In the genomic region with DNA sequence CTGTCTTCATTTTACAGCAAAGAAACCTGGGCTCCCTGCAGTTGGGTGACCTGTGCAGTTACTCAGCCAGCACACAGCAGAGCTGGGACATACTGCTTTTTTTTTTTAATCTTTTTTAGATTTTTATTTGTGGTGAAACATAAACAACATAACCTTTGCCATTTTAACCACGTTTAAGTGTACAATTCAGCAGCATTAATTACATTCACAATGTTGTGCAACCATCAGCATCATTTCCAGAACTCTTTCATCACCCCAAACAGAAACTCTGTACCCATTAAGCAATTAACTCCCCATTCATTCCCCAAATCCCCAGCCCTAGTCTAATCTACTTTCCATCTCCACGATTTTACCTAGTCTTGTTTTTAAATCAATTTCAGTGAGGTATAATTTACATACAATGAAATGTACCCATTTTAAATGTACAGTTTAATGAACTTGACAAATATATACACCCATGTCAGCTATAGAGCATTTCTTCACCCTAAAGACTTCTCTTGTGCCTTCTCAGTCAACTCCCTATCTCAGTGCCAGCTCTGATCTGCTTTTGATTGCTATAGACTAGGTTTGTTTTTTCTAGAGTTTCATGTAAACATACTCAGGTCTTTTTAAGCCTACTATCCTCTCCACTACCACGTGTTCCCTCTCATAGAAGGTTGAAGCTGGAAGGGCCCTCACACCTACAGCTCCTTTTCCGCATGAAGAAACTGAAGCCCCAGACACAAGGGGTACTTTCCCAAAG, we compare ENCODE assay signal across 37 cellular contexts. TPM values are rescaled to one million over a fixed set of nuclear protein-coding genes. Genes with fewer than 3 reads are reported as not detected.
"Had no signal": no experiment of that assay in that cellular context is flagged by ENCODE, and none has a peak within 500 bp of the region (broad histone marks: within the 10 kb centered on the region; RNA-seq: fewer than 3 reads in every experiment).

No MANE protein-coding gene starts in this region.

- H3K4me3 ChIP-seq: left ventricle myocardium inferior, ovary, sigmoid colon, uterus had no signal

- H3K36me3 ChIP-seq: brain microvascular endothelial cell, left ventricle myocardium inferior, ovary, sigmoid colon, uterus, WERI-Rb-1 had no signal

- H3K27ac Mint-ChIP-seq: activated CD4-positive, alpha-beta memory T cell treated with anti-CD3 and anti-CD28 coated beads for 36 hours; activated naive CD4-positive, alpha-beta T cell treated with anti-CD3 and anti-CD28 coated beads, Interleukin-2, amount 10 ng/mL, durations not matched to agents 7 days and 5 days; activated naive CD8-positive, alpha-beta T cell treated with anti-CD3 and anti-CD28 coated beads, Interleukin-2, amount 10 ng/mL, durations not matched to agents 7 days and 5 days; endodermal cell; nephron; progenitor cell of endocrine pancreas; stimulated activated effector memory CD8-positive, alpha-beta T cell treated with anti-CD3 and anti-CD28 coated beads, Interleukin-12 subunit alpha, Interleukin-12 subunit beta, amount 100 ng/mL, for 72 hours; stimulated activated naive CD8-positive, alpha-beta T cell treated with anti-CD3 and anti-CD28 coated beads, Interleukin-15, Interleukin-2, amounts not matched to agents 100 ng/mL and 50 ng/mL, for 24 hours; type B pancreatic cell had no signal

- DNase-seq: activated CD4-positive, alpha-beta memory T cell treated with anti-CD3 and anti-CD28 coated beads for 36 hours; activated CD4-positive, alpha-beta T cell treated with anti-CD3 and anti-CD28 coated beads for 48 hours; activated CD8-positive, alpha-beta memory T cell treated with anti-CD3 and anti-CD28 coated beads, Interleukin-2, amount 50 U/mL, for 4 hours; activated gamma-delta T cell; activated naive CD4-positive, alpha-beta T cell treated with anti-CD3 and anti-CD28 coated beads, Interleukin-2, amount 10 ng/mL, durations not matched to agents 7 days and 5 days; activated naive CD8-positive, alpha-beta T cell treated with anti-CD3 and anti-CD28 coated beads, Interleukin-2, amount 10 ng/mL, durations not matched to agents 7 days and 5 days; activated T-cell treated with anti-CD3 and anti-CD28 coated beads, Interleukin-2, amount 50 U/mL, for 1 hour; amniotic stem cell; brain microvascular endothelial cell; caudate nucleus; cortex of kidney; endodermal cell; foreskin melanocyte; left ventricle myocardium inferior; ovary; retina; sigmoid colon; small intestine; stimulated activated CD4-positive, alpha-beta T cell treated with anti-CD3 and anti-CD28 coated beads, Interleukin-4, amount 100 ng/mL, for 24 hours; T-helper 9 cell; uterus; WERI-Rb-1 had no signal

- H3K9me3 ChIP-seq: left ventricle myocardium inferior, ovary, sigmoid colon, uterus had no signal

- H3K4me1 ChIP-seq: uterus had no signal

- FAIRE-seq: astrocyte, islet of Langerhans, small intestine had no signal

- H3K4me3 Mint-ChIP-seq: activated CD4-positive, alpha-beta memory T cell treated with anti-CD3 and anti-CD28 coated beads for 36 hours; activated naive CD4-positive, alpha-beta T cell treated with anti-CD3 and anti-CD28 coated beads, Interleukin-2, amount 10 ng/mL, durations not matched to agents 7 days and 5 days; activated naive CD8-positive, alpha-beta T cell treated with anti-CD3 and anti-CD28 coated beads, Interleukin-2, amount 10 ng/mL, durations not matched to agents 7 days and 5 days; endodermal cell; nephron; stimulated activated effector memory CD8-positive, alpha-beta T cell treated with anti-CD3 and anti-CD28 coated beads, Interleukin-12 subunit alpha, Interleukin-12 subunit beta, amount 100 ng/mL, for 72 hours; stimulated activated naive CD8-positive, alpha-beta T cell treated with anti-CD3 and anti-CD28 coated beads, Interleukin-15, Interleukin-2, amounts not matched to agents 100 ng/mL and 50 ng/mL, for 24 hours; type B pancreatic cell had no signal

- H3K27ac ChIP-seq: brain microvascular endothelial cell, left ventricle myocardium inferior, ovary, sigmoid colon, uterus, WERI-Rb-1 had no signal

- ATAC-seq: activated CD4-positive, CD25-positive, alpha-beta regulatory T cell treated with anti-CD3 and anti-CD28 coated beads, Interleukin-2, amount 50 U/mL, for 24 hours; esophagus mucosa; stimulated activated effector memory CD8-positive, alpha-beta T cell treated with anti-CD3 and anti-CD28 coated beads, Interleukin-12 subunit alpha, Interleukin-12 subunit beta, amount 100 ng/mL, for 72 hours had no signal

- H3K27me3 ChIP-seq: brain microvascular endothelial cell, ovary, sigmoid colon, uterus had no signal

- H3K4me1 Mint-ChIP-seq: activated naive CD4-positive, alpha-beta T cell treated with anti-CD3 and anti-CD28 coated beads, Interleukin-2, amount 10 ng/mL, durations not matched to agents 7 days and 5 days; activated naive CD8-positive, alpha-beta T cell treated with anti-CD3 and anti-CD28 coated beads, Interleukin-2, amount 10 ng/mL, durations not matched to agents 7 days and 5 days; stimulated activated effector memory CD8-positive, alpha-beta T cell treated with anti-CD3 and anti-CD28 coated beads, Interleukin-12 subunit alpha, Interleukin-12 subunit beta, amount 100 ng/mL, for 72 hours had no signal

- H3K9me3 Mint-ChIP-seq: activated CD4-positive, alpha-beta memory T cell treated with anti-CD3 and anti-CD28 coated beads for 36 hours; activated naive CD4-positive, alpha-beta T cell treated with anti-CD3 and anti-CD28 coated beads, Interleukin-2, amount 10 ng/mL, durations not matched to agents 7 days and 5 days; activated naive CD8-positive, alpha-beta T cell treated with anti-CD3 and anti-CD28 coated beads, Interleukin-2, amount 10 ng/mL, durations not matched to agents 7 days and 5 days; endodermal cell; stimulated activated effector memory CD8-positive, alpha-beta T cell treated with anti-CD3 and anti-CD28 coated beads, Interleukin-12 subunit alpha, Interleukin-12 subunit beta, amount 100 ng/mL, for 72 hours; type B pancreatic cell had no signal

- H3K27me3 Mint-ChIP-seq: activated CD4-positive, alpha-beta memory T cell treated with anti-CD3 and anti-CD28 coated beads for 36 hours; activated naive CD4-positive, alpha-beta T cell treated with anti-CD3 and anti-CD28 coated beads, Interleukin-2, amount 10 ng/mL, durations not matched to agents 7 days and 5 days; activated naive CD8-positive, alpha-beta T cell treated with anti-CD3 and anti-CD28 coated beads, Interleukin-2, amount 10 ng/mL, durations not matched to agents 7 days and 5 days; stimulated activated naive CD8-positive, alpha-beta T cell treated with anti-CD3 and anti-CD28 coated beads, Interleukin-15, Interleukin-2, amounts not matched to agents 100 ng/mL and 50 ng/mL, for 24 hours had no signal

- H3K36me3 Mint-ChIP-seq: activated CD4-positive, alpha-beta memory T cell treated with anti-CD3 and anti-CD28 coated beads for 36 hours; activated naive CD4-positive, alpha-beta T cell treated with anti-CD3 and anti-CD28 coated beads, Interleukin-2, amount 10 ng/mL, durations not matched to agents 7 days and 5 days; activated naive CD8-positive, alpha-beta T cell treated with anti-CD3 and anti-CD28 coated beads, Interleukin-2, amount 10 ng/mL, durations not matched to agents 7 days and 5 days; stimulated activated effector memory CD8-positive, alpha-beta T cell treated with anti-CD3 and anti-CD28 coated beads, Interleukin-12 subunit alpha, Interleukin-12 subunit beta, amount 100 ng/mL, for 72 hours; type B pancreatic cell had no signal

RNA-seq across cellular contexts. Expression of a gene that starts 37.8 kb away (rescaled TPM):
- total RNA-seq: activated CD4-positive, alpha-beta memory T cell treated with anti-CD3 and anti-CD28 coated beads for 36 hours; activated CD8-positive, alpha-beta memory T cell treated with anti-CD3 and anti-CD28 coated beads for 36 hours; activated naive CD8-positive, alpha-beta T cell treated with anti-CD3 and anti-CD28 coated beads, Interleukin-2, amount 10 ng/mL, durations not matched to agents 7 days and 5 days; astrocyte; chondrocyte; endodermal cell; esophagus mucosa; glomerular endothelial cell; left ventricle myocardium inferior; lung microvascular endothelial cell; mesenteric fat pad; sigmoid colon; subcutaneous adipose tissue; uterus had no signal
- polyA plus RNA-seq: ovary, sigmoid colon had no signal
